12 cellular contexts compared by ENCODE assay signal in the genomic region with DNA sequence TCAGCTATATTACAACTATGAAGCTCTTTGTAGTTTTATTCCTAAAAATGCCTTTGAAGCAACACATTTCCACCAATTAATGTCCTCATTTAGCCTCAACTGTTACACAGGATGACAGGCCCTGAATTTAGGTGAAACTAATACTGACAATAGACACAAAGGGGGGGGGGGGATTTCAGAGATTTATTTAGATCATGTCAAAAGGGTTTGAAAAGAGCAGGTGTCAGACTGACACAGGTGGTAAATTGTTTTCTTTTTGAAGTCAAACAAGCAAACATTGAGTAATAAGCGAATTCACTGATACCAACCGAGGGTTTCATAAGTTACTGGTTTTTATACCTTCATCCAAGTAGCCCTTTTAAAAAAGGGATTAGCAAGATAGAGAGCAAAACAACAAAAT. TPM values are rescaled to one million over a fixed set of nuclear protein-coding genes. Genes with fewer than 3 reads are reported as not detected.
DNase-seq lines count a peak whose midpoint lies in the region; ATAC-seq lines count a peak whose summit lies in the region.
"Had no signal": no experiment of that assay in that cellular context is flagged by ENCODE, and none has a peak within 500 bp of the region (broad histone marks: within the 10 kb centered on the region; RNA-seq: fewer than 3 reads in every experiment).

No MANE protein-coding gene starts in this region.

- peaks cover 93 to 97% (median 97%) of the 10 kb centered on the region in 3 donors for H3K4me1 Mint-ChIP-seq in T-cell
- H3K4me1 Mint-ChIP-seq in natural killer cell treated with Interleukin-12 subunit alpha and Interleukin-12 subunit beta and Interleukin-15 and Interleukin-18, amount 100 ng/mL, for 72 hours (ENCODE audit: low read depth in 2 of 2) = peaks cover 76 to 84% of the 10 kb centered on the region in 2 donors

- POLR2A ChIA-PET in T-cell (lab: Charles Lee) = interaction anchor here (0.6 to 1.1 kb wide), 3 partner anchors 8 to 53 kb away, joined by 3 to 5 read pairs (median 3); no protein-coding TSS in a partner anchor

- ATAC-seq in HG02610 (IDR thresholded peaks at IDR 0.05; ENCODE audit: unreplicated experiment) (peak; percentile 31), T-cell (replicated peaks in 1 of 4) (no peak), HG02970 (IDR thresholded peaks at IDR 0.05; ENCODE audit: low FRiP score, unreplicated experiment) (no peak)
- ATAC-seq in natural killer cell treated with Interleukin-12 subunit alpha and Interleukin-12 subunit beta and Interleukin-15 and Interleukin-18, amount 100 ng/mL, for 72 hours = no peak

- H3K4me3 Mint-ChIP-seq in T-cell = peak overlapping the region in 1 of 3 donors; percentile 42
- peak overlapping the region; percentile 86 for H3K4me3 Mint-ChIP-seq in natural killer cell treated with Interleukin-12 subunit alpha and Interleukin-12 subunit beta and Interleukin-15 and Interleukin-18, amount 100 ng/mL, for 72 hours

- H3K27me3 Mint-ChIP-seq in T-cell = no peaks in the 10 kb centered on the region
- H3K27me3 Mint-ChIP-seq in natural killer cell treated with Interleukin-12 subunit alpha and Interleukin-12 subunit beta and Interleukin-15 and Interleukin-18, amount 100 ng/mL, for 72 hours = no peaks in the 10 kb centered on the region

- H3K36me3 Mint-ChIP-seq in T-cell = peaks cover 4% of the 10 kb centered on the region
- peaks cover 9% of the 10 kb centered on the region for H3K36me3 Mint-ChIP-seq in natural killer cell treated with Interleukin-12 subunit alpha and Interleukin-12 subunit beta and Interleukin-15 and Interleukin-18, amount 100 ng/mL, for 72 hours

- DNase-seq in DMS53 treated with DMSO at 0.1 percent for 48 hours (lab: John Stamatoyannopoulos, UW; ENCODE audit: unreplicated experiment) (peak; percentile 68), T-cell (no peak), epidermal melanocyte (ENCODE audit: insufficient read length, low spot score) (no peak), NK-92 (lab: John Stamatoyannopoulos, UW; ENCODE audit: unreplicated experiment) (no peak)
- DNase-seq in natural killer cell treated with Interleukin-12 subunit alpha and Interleukin-12 subunit beta and Interleukin-15 and Interleukin-18, amount 100 ng/mL, for 72 hours (ENCODE audit: low spot score) = no peak
- DNase-seq: activated CD8-positive, alpha-beta memory T cell treated with anti-CD3 and anti-CD28 coated beads for 24 hours; DMS153; GOT3; T1000; testis had no signal

- H3K27ac Mint-ChIP-seq in T-cell = peak overlapping the region; percentile 62 to 76
- H3K27ac Mint-ChIP-seq in natural killer cell treated with Interleukin-12 subunit alpha and Interleukin-12 subunit beta and Interleukin-15 and Interleukin-18, amount 100 ng/mL, for 72 hours = peak overlapping the region; percentile 82 to 98

- no peaks in the 10 kb centered on the region for H3K9me3 Mint-ChIP-seq in T-cell
- no peaks in the 10 kb centered on the region for H3K9me3 Mint-ChIP-seq in natural killer cell treated with Interleukin-12 subunit alpha and Interleukin-12 subunit beta and Interleukin-15 and Interleukin-18, amount 100 ng/mL, for 72 hours

- CTCF ChIA-PET in T-cell (lab: Charles Lee) = interaction anchor here (0.6 to 1.6 kb wide), 7 partner anchors 8 to 61 kb away, joined by 3 to 5 read pairs (median 3); a partner anchor contains a TSS

RNA-seq across cellular contexts. Expression of a gene that starts 40.8 kb away (rescaled TPM):
- total RNA-seq in T-cell = 100 to 1,000 TPM; 113 to 301 (median 160) TPM
- total RNA-seq in natural killer cell treated with Interleukin-12 subunit alpha and Interleukin-12 subunit beta and Interleukin-15 and Interleukin-18, amount 100 ng/mL, for 72 hours = 100 to 1,000 TPM; 127 to 161 TPM
